Comparison of ENCODE assay signal across 8 cellular contexts in genomic region chr10:3749597-3750351, GRCh38. TPM values are rescaled to one million over a fixed set of nuclear protein-coding genes. Genes with fewer than 3 reads are reported as not detected.
A peak's percentile ranks its signal among the peaks of the same experiment; 100 is the strongest.
DNase-seq lines count a peak whose midpoint lies in the region; ATAC-seq lines count a peak whose summit lies in the region.

No MANE protein-coding gene starts in this region.

- H3K9me3 Mint-ChIP-seq in naive B cell = no peaks in the 10 kb centered on the region

- H3K27me3 ChIP-seq in duodenal mucosa (ENCODE audit: control insufficient read depth in 1 of 2, insufficient read depth in 2 of 2, low read length in 2 of 2) = no peaks in the 10 kb centered on the region

- peak overlapping the region in 3 of 6 donors; percentile 12 to 65 (median 60) for H3K27ac Mint-ChIP-seq in naive B cell

- H3K9me3 ChIP-seq in duodenal mucosa (ENCODE audit: control insufficient read depth in 1 of 2, low read length in 2 of 2) = no peaks in the 10 kb centered on the region

- H3K27ac ChIP-seq in duodenal mucosa (ENCODE audit: low read depth, low read length) = peak overlapping the region; percentile 14

- ATAC-seq in HG03378 (IDR thresholded peaks at IDR 0.05; ENCODE audit: unreplicated experiment) (peak; percentile 44), naive B cell (ENCODE audit: low read depth in 2 of 2) (peak; percentile 32 to 50), GM21717 (IDR thresholded peaks at IDR 0.05; ENCODE audit: unreplicated experiment) (no peak), GM19397 (IDR thresholded peaks at IDR 0.05; ENCODE audit: unreplicated experiment) (no peak)

- peaks cover 9 to 18% (median 14%) of the 10 kb centered on the region in 3 donors for H3K4me1 Mint-ChIP-seq in naive B cell

- DNase-seq in COLO829 (ENCODE audit: low spot score) (peak; percentile 13), naive B cell (no peak), NCI-H1694 (lab: John Stamatoyannopoulos, UW) (no peak), middle frontal gyrus (ENCODE audit: extremely low spot score, low spot score) (no peak)

- H3K4me3 ChIP-seq in duodenal mucosa (ENCODE audit: low read depth in 1 of 2, low read length in 2 of 2) = peak overlapping the region in 1 of 2 donors; percentile 38

- H3K27me3 Mint-ChIP-seq in naive B cell = no peaks in the 10 kb centered on the region

- H3K36me3 ChIP-seq in duodenal mucosa (ENCODE audit: control insufficient read depth in 1 of 2, insufficient read depth in 2 of 2, low read length in 2 of 2) = no peaks in the 10 kb centered on the region

- H3K9ac ChIP-seq in duodenal mucosa (ENCODE audit: low read depth in 1 of 2, low read length in 2 of 2) = no peak overlapping the region

- no peaks in the 10 kb centered on the region for H3K36me3 Mint-ChIP-seq in naive B cell

- peaks cover 11 to 14% of the 10 kb centered on the region in 2 donors for H3K4me1 ChIP-seq in duodenal mucosa (ENCODE audit: control insufficient read depth in 1 of 2, insufficient read depth in 2 of 2, low read length in 2 of 2)

- peak overlapping the region in 7 of 8 donors; percentile 49 to 79 (median 64) for H3K4me3 Mint-ChIP-seq in naive B cell

RNA-seq across cellular contexts. Expression of gene KLF6, which starts 35.2 kb away (rescaled TPM):
- polyA plus RNA-seq in naive B cell (ENCODE audit: low read depth in 6 of 6) = 1,000 to 10,000 TPM in 1 of 6 donors, 100 to 1,000 TPM in 5; 316 to 1,111 (median 647) TPM

Comparison
In these comparisons a context has a peak if more than half of its experiments do, and no peak if none do; other contexts are left out.
1. ATAC-seq: peak in HG03378 (single experiment) and naive B cell (2 of 2); none in GM21717 (single experiment) and GM19397 (single experiment).